In genomic region chr12:47679785-47680184, GRCh38 we compare ENCODE assay signal across 11 cellular contexts. TPM values are rescaled to one million over a fixed set of nuclear protein-coding genes. Genes with fewer than 3 reads are reported as not detected.
"Had no signal": no experiment of that assay in that cellular context is flagged by ENCODE, and none has a peak within 500 bp of the region (broad histone marks: within the 10 kb centered on the region; RNA-seq: fewer than 3 reads in every experiment).

No MANE protein-coding gene starts in this region.

- H3K9me3 ChIP-seq: HAP-1 had no signal

- H3K4me3 ChIP-seq: GM23248, GM23338, HAP-1 had no signal

- H3K4me1 Mint-ChIP-seq: H9 had no signal

- H3K4me3 Mint-ChIP-seq: GM23338, H9, HFFc6 had no signal

- H3K9ac ChIP-seq: GM23248 had no signal

- DNase-seq: GM23248, GOT3, H7, H9, HCEC 1CT, HFFc6 had no signal

- H3K4me2 ChIP-seq: GM23338 had no signal

- H2AFZ ChIP-seq: GM23248, GM23338 had no signal

- H3K9me3 Mint-ChIP-seq: GM23338, H9, HFFc6 had no signal

- FAIRE-seq: H1 had no signal

- H3K4me1 ChIP-seq: HAP-1 had no signal

- H3K27ac Mint-ChIP-seq: GM23338, HFFc6 had no signal

- H3K27ac ChIP-seq: GM23248 had no signal

- ATAC-seq: GM23338, HCT116 had no signal

RNA-seq across cellular contexts. Expression of gene ENDOU, which starts 45.5 kb away (rescaled TPM):
- total RNA-seq: GM23338, H1, H4, H7, H9 had no signal
- polyA plus RNA-seq: GM23248, GM23338, H1 had no signal
